In genomic region chr2:164869420-164869772, GRCh38 we compare ENCODE assay signal across 15 cellular contexts. TPM values are rescaled to one million over a fixed set of nuclear protein-coding genes. Genes with fewer than 3 reads are reported as not detected.
DNase-seq lines count a peak whose midpoint lies in the region; ATAC-seq, FAIRE-seq and TF ChIP-seq lines count a peak whose summit lies in the region.
"Had no signal": no experiment of that assay in that cellular context is flagged by ENCODE, and none has a peak within 500 bp of the region (broad histone marks: within the 10 kb centered on the region; RNA-seq: fewer than 3 reads in every experiment).

No MANE protein-coding gene starts in this region.

- no peak overlapping the region for H3K4me3 ChIP-seq in liver (ENCODE audit: low read depth in 1 of 3, low read length in 3 of 3)
- no peak overlapping the region for H3K4me3 ChIP-seq in HepG2 (replicated peaks in 1 of 3; ENCODE audit: insufficient read depth in 1 of 3, low read depth in 2 of 3, low read length in 3 of 3)
- no peak overlapping the region for H3K4me3 ChIP-seq in subcutaneous abdominal adipose tissue (ENCODE audit: low read depth in 1 of 5, low read length in 5 of 5)
- no peak overlapping the region for H3K4me3 ChIP-seq in Peyer's patch
- H3K4me3 ChIP-seq: BLaER1 had no signal

- peaks cover 5 to 42% (median 26%) of the 10 kb centered on the region in 4 donors for H3K4me1 ChIP-seq in liver (ENCODE audit: control insufficient read depth in 4 of 4, insufficient read depth in 4 of 4, low read length in 3 of 4)
- peaks cover 34% of the 10 kb centered on the region for H3K4me1 ChIP-seq in HepG2 (ENCODE audit: insufficient read depth, low read length)
- peaks cover 0 to 23% (median 15%) of the 10 kb centered on the region in 5 donors for H3K4me1 ChIP-seq in subcutaneous abdominal adipose tissue (ENCODE audit: control insufficient read depth in 5 of 5, insufficient read depth in 5 of 5, low read length in 5 of 5)
- peaks cover 0 to 6% (median 0%) of the 10 kb centered on the region in 4 donors for H3K4me1 ChIP-seq in Peyer's patch
- H3K4me1 ChIP-seq: Caco-2 had no signal

- no peak overlapping the region for H3K9ac ChIP-seq in liver (ENCODE audit: low read depth in 1 of 2, low read length in 2 of 2)
- no peak overlapping the region for H3K9ac ChIP-seq in HepG2 (ENCODE audit: insufficient read depth, low read depth, low read length)
- peak overlapping the region in 1 of 5 donors; percentile 20 for H3K9ac ChIP-seq in subcutaneous abdominal adipose tissue (ENCODE audit: low read length in 5 of 5)
- H3K9ac ChIP-seq: BLaER1 had no signal

- peaks cover 26% of the 10 kb centered on the region for H3K4me1 Mint-ChIP-seq in dendritic cell treated with granulocyte-macrophage colony-stimulating factor and Interleukin-4, amounts not matched to agents 40 ng/mL and 50 ng/mL, for 4 days (ENCODE audit: low read depth)
- H3K4me1 Mint-ChIP-seq in endothelial cell (ENCODE audit: unreplicated experiment) = no peaks in the 10 kb centered on the region
- H3K4me1 Mint-ChIP-seq: CD8-positive, alpha-beta memory T cell had no signal

- H3K27ac Mint-ChIP-seq in dendritic cell treated with granulocyte-macrophage colony-stimulating factor and Interleukin-4, amounts not matched to agents 40 ng/mL and 50 ng/mL, for 4 days = peak overlapping the region; percentile 12
- H3K27ac Mint-ChIP-seq in endothelial cell (ENCODE audit: unreplicated experiment) = no peak overlapping the region
- H3K27ac Mint-ChIP-seq: CD8-positive, alpha-beta memory T cell had no signal

- no TSS peak for BruUV-seq in HepG2 (replicated peaks; lab: Mats Ljungman, UMichigan)

- TF ChIP-seq RAD21 in liver (IDR thresholded peaks at IDR 0.05) = no peak
- no peak for TF ChIP-seq RAD21 in HepG2 (CRISPR knock-in tag; IDR thresholded peaks at IDR 0.05)

- no peak for TF ChIP-seq EP300 in HepG2 (IDR thresholded peaks at IDR 0.05; ENCODE audit: low read depth in 2 of 2, low read length in 2 of 2)
- TF ChIP-seq EP300 in HepG2 (CRISPR knock-in tag; IDR thresholded peaks at IDR 0.05; ENCODE audit: borderline replicate concordance) = no peak

- H3K36me3 Mint-ChIP-seq in dendritic cell treated with granulocyte-macrophage colony-stimulating factor and Interleukin-4, amounts not matched to agents 40 ng/mL and 50 ng/mL, for 4 days (ENCODE audit: low read depth) = no peaks in the 10 kb centered on the region
- no peaks in the 10 kb centered on the region for H3K36me3 Mint-ChIP-seq in endothelial cell (ENCODE audit: low read depth, unreplicated experiment)
- H3K36me3 Mint-ChIP-seq: CD8-positive, alpha-beta memory T cell had no signal

- ATAC-seq in HepG2 (no peak), left lobe of liver (peak; percentile 27)

- no peaks in the 10 kb centered on the region for H3K36me3 ChIP-seq in liver (ENCODE audit: control insufficient read depth in 4 of 4, insufficient read depth in 3 of 4, low read depth in 1 of 4, low read length in 3 of 4)
- H3K36me3 ChIP-seq in HepG2 (replicated peaks in 1 of 2; ENCODE audit: control insufficient read depth in 1 of 2, insufficient read depth in 2 of 2, low read length in 2 of 2) = no peaks in the 10 kb centered on the region
- H3K36me3 ChIP-seq in subcutaneous abdominal adipose tissue (ENCODE audit: control insufficient read depth in 5 of 5, insufficient read depth in 5 of 5, low read length in 5 of 5) = no peaks in the 10 kb centered on the region
- no peaks in the 10 kb centered on the region for H3K36me3 ChIP-seq in Peyer's patch
- H3K36me3 ChIP-seq: BLaER1 had no signal

- TF ChIP-seq POLR2A in HepG2 (IDR thresholded peaks at IDR 0.05; ENCODE audit: insufficient read depth in 1 of 2, low read depth in 2 of 2, low read length in 2 of 2) (no peak), Peyer's patch (IDR thresholded peaks at IDR 0.05) (no peak)

- no peaks in the 10 kb centered on the region for H4K20me1 ChIP-seq in HepG2 (ENCODE audit: insufficient read depth, low read length)
- H4K20me1 ChIP-seq: BLaER1 had no signal

- POLR2A ChIA-PET in HepG2 (lab: Yijun Ruan, JAX) = no interaction called here

- H3K9me3 ChIP-seq in liver (ENCODE audit: control insufficient read depth in 4 of 4, low read length in 3 of 4) = no peaks in the 10 kb centered on the region
- no peaks in the 10 kb centered on the region for H3K9me3 ChIP-seq in HepG2 (ENCODE audit: low read length)
- no peaks in the 10 kb centered on the region for H3K9me3 ChIP-seq in subcutaneous abdominal adipose tissue (ENCODE audit: control insufficient read depth in 5 of 5, low read length in 5 of 5)
- H3K9me3 ChIP-seq in Peyer's patch = no peaks in the 10 kb centered on the region
- H3K9me3 ChIP-seq: BLaER1, Caco-2 had no signal

- H3K4me3 Mint-ChIP-seq in dendritic cell treated with granulocyte-macrophage colony-stimulating factor and Interleukin-4, amounts not matched to agents 40 ng/mL and 50 ng/mL, for 4 days = no peak overlapping the region
- no peak overlapping the region for H3K4me3 Mint-ChIP-seq in endothelial cell (ENCODE audit: unreplicated experiment)
- H3K4me3 Mint-ChIP-seq: CD8-positive, alpha-beta memory T cell had no signal

- no peaks in the 10 kb centered on the region for H3K27me3 ChIP-seq in liver (ENCODE audit: control insufficient read depth in 4 of 4, insufficient read depth in 4 of 4, low read length in 3 of 4)
- no peaks in the 10 kb centered on the region for H3K27me3 ChIP-seq in HepG2 (ENCODE audit: control insufficient read depth in 1 of 2, insufficient read depth in 2 of 2, low read length in 2 of 2)
- H3K27me3 ChIP-seq in subcutaneous abdominal adipose tissue (ENCODE audit: control insufficient read depth in 5 of 5, insufficient read depth in 4 of 5, low read length in 5 of 5) = no peaks in the 10 kb centered on the region
- H3K27me3 ChIP-seq in Peyer's patch = no peaks in the 10 kb centered on the region
- H3K27me3 ChIP-seq: BLaER1 had no signal

- no peak for TF ChIP-seq CTCF in liver (IDR thresholded peaks at IDR 0.05; ENCODE audit: low read depth, low read length, missing input control)
- no peak for TF ChIP-seq CTCF in HepG2 (CRISPR knock-in tag; IDR thresholded peaks at IDR 0.05)
- TF ChIP-seq CTCF in endothelial cell (IDR thresholded peaks at IDR 0.05; ENCODE audit: unreplicated experiment) = no peak
- TF ChIP-seq CTCF in Peyer's patch (IDR thresholded peaks at IDR 0.05) = no peak

- H3K27me3 Mint-ChIP-seq in dendritic cell treated with granulocyte-macrophage colony-stimulating factor and Interleukin-4, amounts not matched to agents 40 ng/mL and 50 ng/mL, for 4 days = peaks cover under 1% of the 10 kb centered on the region
- H3K27me3 Mint-ChIP-seq in endothelial cell (ENCODE audit: unreplicated experiment) = no peaks in the 10 kb centered on the region
- H3K27me3 Mint-ChIP-seq: CD8-positive, alpha-beta memory T cell had no signal

- DNase-seq in HepG2 (ENCODE audit: low spot score) = no peak
- no peak for DNase-seq in left lobe of liver (ENCODE audit: low spot score)
- no peak for DNase-seq in SHP77 treated with DMSO at 0.1 percent for 48 hours (lab: John Stamatoyannopoulos, UW)
- no peak for DNase-seq in endothelial cell (ENCODE audit: low spot score)
- DNase-seq in Peyer's patch = no peak
- DNase-seq: AML-193; Caco-2; CD8-positive, alpha-beta memory T cell; GF-D8 had no signal

- H3K9me3 Mint-ChIP-seq in dendritic cell treated with granulocyte-macrophage colony-stimulating factor and Interleukin-4, amounts not matched to agents 40 ng/mL and 50 ng/mL, for 4 days = no peaks in the 10 kb centered on the region
- H3K9me3 Mint-ChIP-seq in endothelial cell (ENCODE audit: unreplicated experiment) = no peaks in the 10 kb centered on the region

- peak overlapping the region in 1 of 2 donors; percentile 1 for H3K27ac ChIP-seq in liver (ENCODE audit: low read depth in 1 of 2, low read length in 2 of 2)
- no peak overlapping the region for H3K27ac ChIP-seq in HepG2 (ENCODE audit: extremely low read length, insufficient read depth, low read length)
- H3K27ac ChIP-seq in subcutaneous abdominal adipose tissue (ENCODE audit: low read depth, low read length) = peak overlapping the region; percentile 6
- H3K27ac ChIP-seq in Peyer's patch = no peak overlapping the region
- H3K27ac ChIP-seq: 22Rv1, BLaER1 had no signal

- CTCF ChIA-PET in HepG2 (lab: Yijun Ruan, JAX; ENCODE audit: low intra/inter-chr PET ratio, low total read pairs) = no interaction called here

- H3K79me2 ChIP-seq in HepG2 (ENCODE audit: insufficient read depth, low read length) = no peaks in the 10 kb centered on the region

- FAIRE-seq in HepG2 (lab: Jason Lieb, UNC) = no peak
- FAIRE-seq: GM19239 had no signal

- no peak overlapping the region for H2AFZ ChIP-seq in HepG2 (ENCODE audit: low read length)

- intact Hi-C loops in HepG2 (cut with micrococcal nuclease; ENCODE audit: unreplicated experiment) = no loop called here
- intact Hi-C loops in dendritic cell treated with granulocyte-macrophage colony-stimulating factor and Interleukin-4, amounts not matched to agents 40 ng/mL and 50 ng/mL, for 4 days (cut with micrococcal nuclease) = no loop called here

- no peak overlapping the region for H3K4me2 ChIP-seq in HepG2 (ENCODE audit: low read depth, low read length)
- H3K4me2 ChIP-seq: BLaER1 had no signal

- in situ Hi-C loops in HepG2 (cut with HindIII; ENCODE audit: extremely low pct_ligation_motif_present, low pct_unique_long_range_greater_than_20kb) = no loop called here

RNA-seq across cellular contexts. Expression of gene COBLL1, which starts 27.8 kb away (rescaled TPM):
- 100 to 1,000 TPM in 1 of 2 donors, 10 to 100 TPM in 1; 16.3 to 114 TPM for total RNA-seq in liver
- polyA plus RNA-seq in liver = 10 to 100 TPM; 23.2 to 49.6 TPM
- total RNA-seq in HepG2 (2016; rRNA removed; fragmentation: Illumina TruSeq; extraction: Trizol) = 85.4 and 86.8 TPM in 2 replicates
- 35.1 and 42.3 TPM in 2 replicates for total RNA-seq in HepG2 (2016; cell fraction: cytosol; rRNA removed; fragmentation: Illumina TruSeq; extraction: Trizol; ENCODE audit: low read depth)
- 73.7 and 77.7 TPM in 2 replicates for total RNA-seq in HepG2 (2016; cell fraction: insoluble cytoplasmic fraction; rRNA removed; fragmentation: Illumina TruSeq; extraction: Trizol)
- 71.4 and 76.7 TPM in 2 replicates for total RNA-seq in HepG2 (2016; cell fraction: membrane; rRNA removed; fragmentation: Illumina TruSeq; extraction: Trizol)
- total RNA-seq in HepG2 (2016; cell fraction: nucleus; rRNA removed; fragmentation: Illumina TruSeq; extraction: Trizol) = 248 and 259 TPM in 2 replicates
- 24.8 and 32.6 TPM in 2 replicates for polyA plus RNA-seq in HepG2 (2011; rRNA removed)
- polyA plus RNA-seq in HepG2 (2011; cell fraction: cytosol; rRNA removed) = 19.5 and 26.5 TPM in 2 replicates
- 33.4 and 41.2 TPM in 2 replicates for polyA plus RNA-seq in HepG2 (2011; cell fraction: nucleus; rRNA removed)
- 31.4 and 38.1 TPM in 2 replicates for polyA plus RNA-seq in HepG2 (2012)
- polyA plus RNA-seq in HepG2 (2016; cell fraction: cytosol; fragmentation: Illumina TruSeq; extraction: Trizol; ENCODE audit: low read depth) = 6.4 and 6.8 TPM in 2 replicates
- 88.1 and 93.4 TPM in 2 replicates for polyA plus RNA-seq in HepG2 (2016; cell fraction: insoluble cytoplasmic fraction; fragmentation: Illumina TruSeq; extraction: Trizol; ENCODE audit: low read depth)
- 23.7 and 27.6 TPM in 2 replicates for polyA plus RNA-seq in HepG2 (2016; cell fraction: membrane; fragmentation: Illumina TruSeq; extraction: Trizol; ENCODE audit: low read depth)
- polyA plus RNA-seq in HepG2 (2016; cell fraction: nucleus; fragmentation: Illumina TruSeq; extraction: Trizol; ENCODE audit: insufficient read depth, low read depth) = 92.3 and 103 TPM in 2 replicates
- 16.0 and 59.5 TPM in 2 replicates for polyA minus RNA-seq in HepG2 (2011; rRNA and poly(A)+ RNA removed; ENCODE audit: low replicate concordance)
- polyA minus RNA-seq in HepG2 (2011; cell fraction: cytosol; rRNA and poly(A)+ RNA removed) = 45.9 and 59.2 TPM in 2 replicates
- 337 and 403 TPM in 2 replicates for polyA minus RNA-seq in HepG2 (2011; cell fraction: nucleus; rRNA and poly(A)+ RNA removed)
- 75.0 TPM for total RNA-seq in left lobe of liver
- total RNA-seq in endothelial cell (ENCODE audit: unreplicated experiment) = 46.6 TPM
- total RNA-seq in Peyer's patch = 10 to 100 TPM; 42.2 to 59.4 (median 45.2) TPM
- total RNA-seq: CD8-positive, alpha-beta memory T cell had no signal
- polyA plus RNA-seq: CD8-positive, alpha-beta memory T cell had no signal
